Comparison of ENCODE assay signal across 8 cellular contexts in genomic region chr1:156385534-156386031, GRCh38. TPM values are rescaled to one million over a fixed set of nuclear protein-coding genes. Genes with fewer than 3 reads are reported as not detected.
DNase-seq lines count a peak whose midpoint lies in the region; ATAC-seq and TF ChIP-seq lines count a peak whose summit lies in the region.

No MANE protein-coding gene starts in this region.

- TF ChIP-seq EP300 in stomach (IDR thresholded peaks at IDR 0.05), result no peak

- H2AFZ ChIP-seq in KMS-11 (ENCODE audit: low read depth) (no peak overlapping the region), PC-9 (no peak overlapping the region)

- POLR2A ChIA-PET in PC-9 (lab: Charles Lee; ENCODE audit: unreplicated experiment), result interaction anchor here (0.6 to 1.5 kb wide), 4 partner anchors 60 to 321 kb away, joined by 4 to 13 read pairs (median 10); partner anchors contain the start of gene MEF2D

- no peaks in the 10 kb centered on the region for H3K9me3 ChIP-seq in PC-9 (ENCODE audit: insufficient read depth, low read depth)
- no peaks in the 10 kb centered on the region for H3K9me3 ChIP-seq in esophagus squamous epithelium
- no peaks in the 10 kb centered on the region for H3K9me3 ChIP-seq in stomach

- CTCF ChIA-PET in PC-9 (lab: Charles Lee), result interaction anchor here (0.5 to 2.7 kb wide), 33 partner anchors 11 to 614 kb away, joined by 3 to 74 read pairs (median 6); partner anchors contain the start of gene RHBG

- BruUV-seq in PC-9 (replicated peaks; lab: Mats Ljungman, UMichigan), result no TSS peak

- no peaks in the 10 kb centered on the region for H3K36me3 Mint-ChIP-seq in neural crest cell (ENCODE audit: low read depth)

- WGBS in esophagus squamous epithelium, 2 donors, result 8 to 18% methylated on average over 4 to 8 of the region's 9 CpGs
- WGBS in stomach, 5 donors, result 10 to 14% (median 11%) methylated on average over 8 to 9 of the region's 9 CpGs

- no peak overlapping the region for H3K4me3 ChIP-seq in KMS-11 (IDR thresholded peaks at IDR 0.05; ENCODE audit: insufficient read depth, low read depth, low read length)
- no peak overlapping the region for H3K4me3 ChIP-seq in PC-9
- H3K4me3 ChIP-seq in esophagus squamous epithelium, result no peak overlapping the region
- H3K4me3 ChIP-seq in stomach, result no peak overlapping the region

- no peak for ATAC-seq in GM21423 (IDR thresholded peaks at IDR 0.05; ENCODE audit: unreplicated experiment)

- no peak for TF ChIP-seq POLR2A in esophagus squamous epithelium (IDR thresholded peaks at IDR 0.05)
- no peak for TF ChIP-seq POLR2A in stomach (IDR thresholded peaks at IDR 0.05)

- H3K79me2 ChIP-seq in KMS-11 (ENCODE audit: insufficient read depth, low read depth) (no peaks in the 10 kb centered on the region), PC-9 (ENCODE audit: low read depth) (no peaks in the 10 kb centered on the region)

- TF ChIP-seq CTCF in KMS-11 (conservative IDR thresholded peaks at IDR 0.05; ENCODE audit: low read depth, low read length), result peak; percentile 100
- TF ChIP-seq CTCF in PC-9 (conservative IDR thresholded peaks at IDR 0.05), result peak; percentile 100
- TF ChIP-seq CTCF in esophagus squamous epithelium (IDR thresholded peaks at IDR 0.05), result peak; percentile 88 to 96 (median 94)
- peak; percentile 94 for TF ChIP-seq CTCF in neural crest cell (conservative IDR thresholded peaks at IDR 0.05)
- peak in 6 of 7 experiments; percentile 39 to 94 (median 90) for TF ChIP-seq CTCF in stomach (IDR thresholded peaks at IDR 0.05)

- H3K4me3 Mint-ChIP-seq in neural crest cell, result peak overlapping the region; percentile 54

- H3K4me2 ChIP-seq in KMS-11 (no peak overlapping the region), PC-9 (no peak overlapping the region)

- H3K4me1 Mint-ChIP-seq in neural crest cell, result peaks cover 32% of the 10 kb centered on the region

- H4K20me1 ChIP-seq in KMS-11 (ENCODE audit: insufficient read depth), result no peaks in the 10 kb centered on the region
- no peaks in the 10 kb centered on the region for H4K20me1 ChIP-seq in PC-9 (ENCODE audit: insufficient read depth)

- H3K27ac ChIP-seq in KMS-11, result no peak overlapping the region
- H3K27ac ChIP-seq in PC-9, result no peak overlapping the region
- H3K27ac ChIP-seq in esophagus squamous epithelium, result no peak overlapping the region
- no peak overlapping the region for H3K27ac ChIP-seq in stomach

- H3K9me2 ChIP-seq in PC-9 (ENCODE audit: insufficient read depth), result no peaks in the 10 kb centered on the region

- H3K36me3 ChIP-seq in KMS-11 (ENCODE audit: insufficient read depth) (no peaks in the 10 kb centered on the region), PC-9 (ENCODE audit: low read depth) (no peaks in the 10 kb centered on the region), esophagus squamous epithelium (no peaks in the 10 kb centered on the region), stomach (no peaks in the 10 kb centered on the region)

- peaks cover 72% of the 10 kb centered on the region for H3K27me3 Mint-ChIP-seq in neural crest cell (ENCODE audit: low read depth)

- H3K9ac ChIP-seq in KMS-11, result no peak overlapping the region

- H3F3A ChIP-seq in PC-9 (ENCODE audit: insufficient read depth, low read depth), result no peaks in the 10 kb centered on the region

- no peaks in the 10 kb centered on the region for H3K9me3 Mint-ChIP-seq in neural crest cell

- H3K4me1 ChIP-seq in KMS-11 (ENCODE audit: low read depth, poor library complexity, severe bottlenecking), result no peaks in the 10 kb centered on the region
- H3K4me1 ChIP-seq in PC-9 (replicated peaks; ENCODE audit: insufficient read depth), result no peaks in the 10 kb centered on the region
- peaks cover 0 to 10% (median 6%) of the 10 kb centered on the region in 3 donors for H3K4me1 ChIP-seq in esophagus squamous epithelium
- peaks cover 0 to 11% (median 8%) of the 10 kb centered on the region in 4 donors for H3K4me1 ChIP-seq in stomach

- H3K27ac Mint-ChIP-seq in neural crest cell (ENCODE audit: unreplicated experiment), result no peak overlapping the region

- H3K27me3 ChIP-seq in KMS-11 (ENCODE audit: insufficient read depth, low read depth) (peaks cover 50% of the 10 kb centered on the region), PC-9 (ENCODE audit: insufficient read depth, low read depth) (no peaks in the 10 kb centered on the region), esophagus squamous epithelium (peaks cover 0 to 49% (median 4%) of the 10 kb centered on the region in 4 donors), stomach (peaks cover 14 to 49% (median 42%) of the 10 kb centered on the region in 3 donors)

- intact Hi-C loops in PC-9 (cut with micrococcal nuclease; ENCODE audit: unreplicated experiment) (loop anchor here (1.0 kb wide), 2 partner anchors 59 to 223 kb away; no protein-coding TSS in a partner anchor), esophagus squamous epithelium (cut with DNase I) (loop anchor here (2.0 to 10.0 kb wide), 2 partner anchors 61 to 229 kb away; partner anchors contain the start of gene HAPLN2), stomach (cut with DNase I; ENCODE audit: low total_unique reads) (loop anchor here (5.0 kb wide), 1 partner anchor 57 kb away; no protein-coding TSS in a partner anchor)

- DNase-seq in COLO829 (ENCODE audit: low spot score) (peak; percentile 90), PC-9 (peak in 1 of 2 experiments; percentile 45), activated T-cell treated with anti-CD3 and anti-CD28 coated beads for 48 hours (ENCODE audit: low read depth) (peak; percentile 50), esophagus squamous epithelium (lab: John Stamatoyannopoulos, UW) (no peak), neural crest cell (ENCODE audit: low read depth, low spot score) (peak; percentile 79), stomach (peak; percentile 65)

RNA-seq across cellular contexts. Expression of gene RHBG, which starts 16.6 kb away (rescaled TPM):
- total RNA-seq in PC-9 (2021), result 1.8 and 4.0 TPM in 2 replicates
- 1 to 10 TPM in 2 of 4 donors, under 1 TPM in 2; 0.23 to 1.6 (median 1.1) TPM for total RNA-seq in esophagus squamous epithelium
- not detected in 2 replicates for total RNA-seq in neural crest cell
- not detected for total RNA-seq in stomach
- polyA plus RNA-seq in stomach, result under 1 TPM in 1 of 3 donors, not detected in 2; 0.70 TPM

RNA-seq across cellular contexts. Expression of gene TSACC, which starts 47.3 kb away (rescaled TPM):
- 0.75 and 1.3 TPM in 2 replicates for total RNA-seq in PC-9 (2021)
- total RNA-seq in esophagus squamous epithelium, result not detected
- total RNA-seq in neural crest cell, result 0.66 and 1.0 TPM in 2 replicates
- not detected for total RNA-seq in stomach
- polyA plus RNA-seq in stomach, result under 1 TPM in 1 of 3 donors, not detected in 2; 0.98 TPM

RNA-seq across cellular contexts. Expression of gene CCT3, which starts 47.5 kb away (rescaled TPM):
- 272 and 317 TPM in 2 replicates for total RNA-seq in PC-9 (2021)
- total RNA-seq in esophagus squamous epithelium, result 100 to 1,000 TPM; 149 to 258 (median 226) TPM
- 343 and 346 TPM in 2 replicates for total RNA-seq in neural crest cell
- 100 to 1,000 TPM in 3 of 5 donors, 10 to 100 TPM in 2; 39.1 to 252 (median 124) TPM for total RNA-seq in stomach
- 100 to 1,000 TPM; 110 to 122 (median 115) TPM for polyA plus RNA-seq in stomach
